ENCODE assay signal across 8 cellular contexts in the genomic region with DNA sequence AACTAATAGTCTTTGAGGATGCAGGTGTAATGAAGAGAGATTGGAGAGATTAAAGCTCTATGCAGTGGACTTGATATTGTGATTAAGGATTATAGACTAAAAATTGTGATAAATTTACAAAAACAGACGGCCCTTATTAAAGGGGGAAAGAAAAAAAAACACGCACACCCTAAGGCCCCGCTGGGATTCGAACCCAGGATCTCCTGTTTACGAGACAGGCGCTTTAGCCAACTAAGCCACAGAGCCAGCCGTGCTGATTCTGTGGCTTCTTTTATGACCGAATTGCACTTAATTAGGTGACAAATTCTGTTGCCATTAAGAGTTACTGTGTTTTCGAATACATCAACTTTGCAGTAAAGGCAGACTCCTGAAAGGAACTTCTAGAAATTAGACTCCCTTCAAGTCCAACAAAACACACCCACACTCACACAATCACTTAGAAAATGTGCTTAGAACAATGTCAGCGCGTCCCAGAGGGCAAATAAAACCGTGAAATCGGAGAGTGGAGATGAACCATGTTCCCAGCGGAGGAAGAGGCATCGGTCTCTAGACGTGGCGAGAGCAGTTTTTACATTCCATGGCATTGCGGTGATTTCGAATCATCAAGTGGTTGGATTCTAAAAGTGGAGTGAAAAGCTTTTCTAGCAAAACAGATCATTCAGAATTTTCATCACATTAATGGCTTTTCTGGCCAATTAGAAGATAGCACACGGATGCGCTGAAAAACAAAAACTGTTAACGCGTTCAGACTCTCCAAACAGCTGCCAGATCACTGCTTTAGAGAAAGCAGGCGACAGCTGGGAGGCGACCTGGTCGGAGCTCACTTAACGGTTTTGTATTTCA.
DNase-seq lines count a peak whose midpoint lies in the region; ATAC-seq and TF ChIP-seq lines count a peak whose summit lies in the region.

No MANE protein-coding gene starts in this region.

- ATAC-seq in RWPE2 (ENCODE audit: low read depth) (peak; percentile 71), HG03469 (IDR thresholded peaks at IDR 0.05; ENCODE audit: unreplicated experiment) (no peak), HG03565 (IDR thresholded peaks at IDR 0.05; ENCODE audit: unreplicated experiment) (no peak)

- H3K27ac ChIP-seq in RWPE2 (ENCODE audit: poor library complexity, severe bottlenecking) = no peak overlapping the region

- H3K4me3 ChIP-seq in RWPE2 (ENCODE audit: severe bottlenecking) = peak overlapping the region; percentile 44
- peak overlapping the region; percentile 48 for H3K4me3 ChIP-seq in astrocyte of the cerebellum (ENCODE audit: low read depth, low read length)

- H3K27me3 ChIP-seq in RWPE2 (ENCODE audit: insufficient read depth, poor library complexity, severe bottlenecking) = peaks cover 6% of the 10 kb centered on the region

- in situ Hi-C loops in astrocyte of the cerebellum (cut with HindIII; ENCODE audit: low sequenced_read_pairs) = no loop called here

- H3K36me3 ChIP-seq in RWPE2 (ENCODE audit: low read depth) = no peaks in the 10 kb centered on the region

- no peak for TF ChIP-seq CTCF in RWPE2 (IDR thresholded peaks at IDR 0.05; ENCODE audit: poor library complexity, severe bottlenecking)
- TF ChIP-seq CTCF in astrocyte of the cerebellum (IDR thresholded peaks at IDR 0.05; ENCODE audit: low read depth, low read length, missing control alignments) = no peak

- no peaks in the 10 kb centered on the region for H3K9me3 ChIP-seq in RWPE2 (ENCODE audit: severe bottlenecking)

- H3K4me1 ChIP-seq in RWPE2 (ENCODE audit: insufficient read depth, poor library complexity, severe bottlenecking) = peaks cover 6% of the 10 kb centered on the region

- peak; percentile 44 for DNase-seq in GF-D8 (lab: John Stamatoyannopoulos, UW)
- DNase-seq in KG1 (lab: John Stamatoyannopoulos, UW) = peak; percentile 90
- DNase-seq in RWPE2 (ENCODE audit: low spot score) = no peak
- DNase-seq in astrocyte of the cerebellum (ENCODE audit: low read depth) = peak; percentile 29
- DNase-seq in iPS-NIHi7 (ENCODE audit: extremely low spot score) = peak; percentile 64
- peak; percentile 11 to 49 for DNase-seq in stimulated activated CD4-positive, alpha-beta T cell treated with anti-CD3 and anti-CD28 coated beads, Interleukin-1b, Interleukin-23, amount 100 ng/mL, for 4 hours (ENCODE audit: low read depth in 2 of 2)
